1 cellular context compared by ENCODE assay signal in the genomic region with DNA sequence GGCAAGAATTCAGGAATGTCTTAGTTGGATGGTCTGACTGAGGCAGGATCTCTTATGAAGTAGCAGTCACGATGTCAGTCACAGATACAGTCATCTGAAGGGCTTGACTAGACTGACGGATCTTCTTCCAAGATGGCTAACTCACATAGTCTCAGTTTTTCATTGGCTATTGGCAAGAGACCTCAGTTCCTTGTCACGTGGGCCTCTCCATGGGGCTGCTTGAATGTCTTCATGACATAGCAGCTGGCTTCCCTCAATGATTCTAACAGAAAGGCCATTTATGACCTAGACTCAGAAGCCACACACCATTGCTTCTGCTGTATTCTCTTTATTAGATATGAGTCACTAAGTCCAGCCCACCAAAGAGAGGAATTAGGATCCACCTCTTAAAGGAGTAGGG.
TF ChIP-seq lines count a peak whose summit lies in the region.

No MANE protein-coding gene starts in this region.

TF ChIP-seq in K562, 482 proteins besides CTCF, POLR2A, EP300 and RAD21 (continued from another document and continues in another):
- TF ChIP-seq, protein P1, sequence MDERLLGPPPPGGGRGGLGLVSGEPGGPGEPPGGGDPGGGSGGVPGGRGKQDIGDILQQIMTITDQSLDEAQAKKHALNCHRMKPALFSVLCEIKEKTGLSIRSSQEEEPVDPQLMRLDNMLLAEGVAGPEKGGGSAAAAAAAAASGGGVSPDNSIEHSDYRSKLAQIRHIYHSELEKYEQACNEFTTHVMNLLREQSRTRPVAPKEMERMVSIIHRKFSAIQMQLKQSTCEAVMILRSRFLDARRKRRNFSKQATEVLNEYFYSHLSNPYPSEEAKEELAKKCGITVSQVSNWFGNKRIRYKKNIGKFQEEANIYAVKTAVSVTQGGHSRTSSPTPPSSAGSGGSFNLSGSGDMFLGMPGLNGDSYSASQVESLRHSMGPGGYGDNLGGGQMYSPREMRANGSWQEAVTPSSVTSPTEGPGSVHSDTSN (CRISPR knock-in tag; IDR thresholded peaks at IDR 0.05; ENCODE audit: low read depth) = no peak
- TF ChIP-seq, protein P1 (tag; conservative IDR thresholded peaks at IDR 0.05; ENCODE audit: low read depth) = peak; percentile 60
- TF ChIP-seq, protein P2, sequence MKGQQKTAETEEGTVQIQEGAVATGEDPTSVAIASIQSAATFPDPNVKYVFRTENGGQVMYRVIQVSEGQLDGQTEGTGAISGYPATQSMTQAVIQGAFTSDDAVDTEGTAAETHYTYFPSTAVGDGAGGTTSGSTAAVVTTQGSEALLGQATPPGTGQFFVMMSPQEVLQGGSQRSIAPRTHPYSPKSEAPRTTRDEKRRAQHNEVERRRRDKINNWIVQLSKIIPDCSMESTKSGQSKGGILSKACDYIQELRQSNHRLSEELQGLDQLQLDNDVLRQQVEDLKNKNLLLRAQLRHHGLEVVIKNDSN (CRISPR knock-in tag; IDR thresholded peaks at IDR 0.05) = peak; percentile 95
- no peak for TF ChIP-seq GABPB1 (CRISPR knock-in tag; IDR thresholded peaks at IDR 0.05)
- peak; percentile 40; the same call in 1 of the 2 replicates for TF ChIP-seq TEAD2 (tag; IDR thresholded peaks at IDR 0.05)
- TF ChIP-seq, protein P3, sequence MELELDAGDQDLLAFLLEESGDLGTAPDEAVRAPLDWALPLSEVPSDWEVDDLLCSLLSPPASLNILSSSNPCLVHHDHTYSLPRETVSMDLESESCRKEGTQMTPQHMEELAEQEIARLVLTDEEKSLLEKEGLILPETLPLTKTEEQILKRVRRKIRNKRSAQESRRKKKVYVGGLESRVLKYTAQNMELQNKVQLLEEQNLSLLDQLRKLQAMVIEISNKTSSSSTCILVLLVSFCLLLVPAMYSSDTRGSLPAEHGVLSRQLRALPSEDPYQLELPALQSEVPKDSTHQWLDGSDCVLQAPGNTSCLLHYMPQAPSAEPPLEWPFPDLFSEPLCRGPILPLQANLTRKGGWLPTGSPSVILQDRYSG (tag; conservative IDR thresholded peaks at IDR 0.05; ENCODE audit: low read depth) = no peak
- peak; percentile 54 for TF ChIP-seq L3MBTL2 (IDR thresholded peaks at IDR 0.05)
- peak; percentile 9; the same call in 1 of the 2 replicates for TF ChIP-seq STAT5A (IDR thresholded peaks at IDR 0.05; ENCODE audit: borderline replicate concordance, low read length)
- TF ChIP-seq TCF7 (IDR thresholded peaks at IDR 0.05; ENCODE audit: borderline replicate concordance) = no peak
- TF ChIP-seq, protein P4, sequence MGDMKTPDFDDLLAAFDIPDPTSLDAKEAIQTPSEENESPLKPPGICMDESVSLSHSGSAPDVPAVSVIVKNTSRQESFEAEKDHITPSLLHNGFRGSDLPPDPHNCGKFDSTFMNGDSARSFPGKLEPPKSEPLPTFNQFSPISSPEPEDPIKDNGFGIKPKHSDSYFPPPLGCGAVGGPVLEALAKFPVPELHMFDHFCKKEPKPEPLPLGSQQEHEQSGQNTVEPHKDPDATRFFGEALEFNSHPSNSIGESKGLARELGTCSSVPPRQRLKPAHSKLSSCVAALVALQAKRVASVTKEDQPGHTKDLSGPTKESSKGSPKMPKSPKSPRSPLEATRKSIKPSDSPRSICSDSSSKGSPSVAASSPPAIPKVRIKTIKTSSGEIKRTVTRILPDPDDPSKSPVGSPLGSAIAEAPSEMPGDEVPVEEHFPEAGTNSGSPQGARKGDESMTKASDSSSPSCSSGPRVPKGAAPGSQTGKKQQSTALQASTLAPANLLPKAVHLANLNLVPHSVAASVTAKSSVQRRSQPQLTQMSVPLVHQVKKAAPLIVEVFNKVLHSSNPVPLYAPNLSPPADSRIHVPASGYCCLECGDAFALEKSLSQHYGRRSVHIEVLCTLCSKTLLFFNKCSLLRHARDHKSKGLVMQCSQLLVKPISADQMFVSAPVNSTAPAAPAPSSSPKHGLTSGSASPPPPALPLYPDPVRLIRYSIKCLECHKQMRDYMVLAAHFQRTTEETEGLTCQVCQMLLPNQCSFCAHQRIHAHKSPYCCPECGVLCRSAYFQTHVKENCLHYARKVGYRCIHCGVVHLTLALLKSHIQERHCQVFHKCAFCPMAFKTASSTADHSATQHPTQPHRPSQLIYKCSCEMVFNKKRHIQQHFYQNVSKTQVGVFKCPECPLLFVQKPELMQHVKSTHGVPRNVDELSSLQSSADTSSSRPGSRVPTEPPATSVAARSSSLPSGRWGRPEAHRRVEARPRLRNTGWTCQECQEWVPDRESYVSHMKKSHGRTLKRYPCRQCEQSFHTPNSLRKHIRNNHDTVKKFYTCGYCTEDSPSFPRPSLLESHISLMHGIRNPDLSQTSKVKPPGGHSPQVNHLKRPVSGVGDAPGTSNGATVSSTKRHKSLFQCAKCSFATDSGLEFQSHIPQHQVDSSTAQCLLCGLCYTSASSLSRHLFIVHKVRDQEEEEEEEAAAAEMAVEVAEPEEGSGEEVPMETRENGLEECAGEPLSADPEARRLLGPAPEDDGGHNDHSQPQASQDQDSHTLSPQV (IDR thresholded peaks at IDR 0.05) = peak; percentile 62; the same call in 1 of the 2 replicates
- TF ChIP-seq, protein P5, sequence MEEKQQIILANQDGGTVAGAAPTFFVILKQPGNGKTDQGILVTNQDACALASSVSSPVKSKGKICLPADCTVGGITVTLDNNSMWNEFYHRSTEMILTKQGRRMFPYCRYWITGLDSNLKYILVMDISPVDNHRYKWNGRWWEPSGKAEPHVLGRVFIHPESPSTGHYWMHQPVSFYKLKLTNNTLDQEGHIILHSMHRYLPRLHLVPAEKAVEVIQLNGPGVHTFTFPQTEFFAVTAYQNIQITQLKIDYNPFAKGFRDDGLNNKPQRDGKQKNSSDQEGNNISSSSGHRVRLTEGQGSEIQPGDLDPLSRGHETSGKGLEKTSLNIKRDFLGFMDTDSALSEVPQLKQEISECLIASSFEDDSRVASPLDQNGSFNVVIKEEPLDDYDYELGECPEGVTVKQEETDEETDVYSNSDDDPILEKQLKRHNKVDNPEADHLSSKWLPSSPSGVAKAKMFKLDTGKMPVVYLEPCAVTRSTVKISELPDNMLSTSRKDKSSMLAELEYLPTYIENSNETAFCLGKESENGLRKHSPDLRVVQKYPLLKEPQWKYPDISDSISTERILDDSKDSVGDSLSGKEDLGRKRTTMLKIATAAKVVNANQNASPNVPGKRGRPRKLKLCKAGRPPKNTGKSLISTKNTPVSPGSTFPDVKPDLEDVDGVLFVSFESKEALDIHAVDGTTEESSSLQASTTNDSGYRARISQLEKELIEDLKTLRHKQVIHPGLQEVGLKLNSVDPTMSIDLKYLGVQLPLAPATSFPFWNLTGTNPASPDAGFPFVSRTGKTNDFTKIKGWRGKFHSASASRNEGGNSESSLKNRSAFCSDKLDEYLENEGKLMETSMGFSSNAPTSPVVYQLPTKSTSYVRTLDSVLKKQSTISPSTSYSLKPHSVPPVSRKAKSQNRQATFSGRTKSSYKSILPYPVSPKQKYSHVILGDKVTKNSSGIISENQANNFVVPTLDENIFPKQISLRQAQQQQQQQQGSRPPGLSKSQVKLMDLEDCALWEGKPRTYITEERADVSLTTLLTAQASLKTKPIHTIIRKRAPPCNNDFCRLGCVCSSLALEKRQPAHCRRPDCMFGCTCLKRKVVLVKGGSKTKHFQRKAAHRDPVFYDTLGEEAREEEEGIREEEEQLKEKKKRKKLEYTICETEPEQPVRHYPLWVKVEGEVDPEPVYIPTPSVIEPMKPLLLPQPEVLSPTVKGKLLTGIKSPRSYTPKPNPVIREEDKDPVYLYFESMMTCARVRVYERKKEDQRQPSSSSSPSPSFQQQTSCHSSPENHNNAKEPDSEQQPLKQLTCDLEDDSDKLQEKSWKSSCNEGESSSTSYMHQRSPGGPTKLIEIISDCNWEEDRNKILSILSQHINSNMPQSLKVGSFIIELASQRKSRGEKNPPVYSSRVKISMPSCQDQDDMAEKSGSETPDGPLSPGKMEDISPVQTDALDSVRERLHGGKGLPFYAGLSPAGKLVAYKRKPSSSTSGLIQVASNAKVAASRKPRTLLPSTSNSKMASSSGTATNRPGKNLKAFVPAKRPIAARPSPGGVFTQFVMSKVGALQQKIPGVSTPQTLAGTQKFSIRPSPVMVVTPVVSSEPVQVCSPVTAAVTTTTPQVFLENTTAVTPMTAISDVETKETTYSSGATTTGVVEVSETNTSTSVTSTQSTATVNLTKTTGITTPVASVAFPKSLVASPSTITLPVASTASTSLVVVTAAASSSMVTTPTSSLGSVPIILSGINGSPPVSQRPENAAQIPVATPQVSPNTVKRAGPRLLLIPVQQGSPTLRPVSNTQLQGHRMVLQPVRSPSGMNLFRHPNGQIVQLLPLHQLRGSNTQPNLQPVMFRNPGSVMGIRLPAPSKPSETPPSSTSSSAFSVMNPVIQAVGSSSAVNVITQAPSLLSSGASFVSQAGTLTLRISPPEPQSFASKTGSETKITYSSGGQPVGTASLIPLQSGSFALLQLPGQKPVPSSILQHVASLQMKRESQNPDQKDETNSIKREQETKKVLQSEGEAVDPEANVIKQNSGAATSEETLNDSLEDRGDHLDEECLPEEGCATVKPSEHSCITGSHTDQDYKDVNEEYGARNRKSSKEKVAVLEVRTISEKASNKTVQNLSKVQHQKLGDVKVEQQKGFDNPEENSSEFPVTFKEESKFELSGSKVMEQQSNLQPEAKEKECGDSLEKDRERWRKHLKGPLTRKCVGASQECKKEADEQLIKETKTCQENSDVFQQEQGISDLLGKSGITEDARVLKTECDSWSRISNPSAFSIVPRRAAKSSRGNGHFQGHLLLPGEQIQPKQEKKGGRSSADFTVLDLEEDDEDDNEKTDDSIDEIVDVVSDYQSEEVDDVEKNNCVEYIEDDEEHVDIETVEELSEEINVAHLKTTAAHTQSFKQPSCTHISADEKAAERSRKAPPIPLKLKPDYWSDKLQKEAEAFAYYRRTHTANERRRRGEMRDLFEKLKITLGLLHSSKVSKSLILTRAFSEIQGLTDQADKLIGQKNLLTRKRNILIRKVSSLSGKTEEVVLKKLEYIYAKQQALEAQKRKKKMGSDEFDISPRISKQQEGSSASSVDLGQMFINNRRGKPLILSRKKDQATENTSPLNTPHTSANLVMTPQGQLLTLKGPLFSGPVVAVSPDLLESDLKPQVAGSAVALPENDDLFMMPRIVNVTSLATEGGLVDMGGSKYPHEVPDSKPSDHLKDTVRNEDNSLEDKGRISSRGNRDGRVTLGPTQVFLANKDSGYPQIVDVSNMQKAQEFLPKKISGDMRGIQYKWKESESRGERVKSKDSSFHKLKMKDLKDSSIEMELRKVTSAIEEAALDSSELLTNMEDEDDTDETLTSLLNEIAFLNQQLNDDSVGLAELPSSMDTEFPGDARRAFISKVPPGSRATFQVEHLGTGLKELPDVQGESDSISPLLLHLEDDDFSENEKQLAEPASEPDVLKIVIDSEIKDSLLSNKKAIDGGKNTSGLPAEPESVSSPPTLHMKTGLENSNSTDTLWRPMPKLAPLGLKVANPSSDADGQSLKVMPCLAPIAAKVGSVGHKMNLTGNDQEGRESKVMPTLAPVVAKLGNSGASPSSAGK (IDR thresholded peaks at IDR 0.05) = 0 out of 2 replicates have a peak, but pooled peaks have one; percentile 17
- 0 out of 2 replicates have a peak, but pooled peaks have one; percentile 11 for TF ChIP-seq SOX6 (IDR thresholded peaks at IDR 0.05)
- peak; percentile 46; the same call in 1 of the 2 replicates for TF ChIP-seq BHLHE40 (IDR thresholded peaks at IDR 0.05; ENCODE audit: low read length)
- TF ChIP-seq JUND (IDR thresholded peaks at IDR 0.05; ENCODE audit: borderline replicate concordance, low read depth, low read length) = peak; percentile 44; the same call in 1 of the 2 replicates
- peak; percentile 50; the same call in 2 of the 3 replicates for TF ChIP-seq JUND (tag; IDR thresholded peaks at IDR 0.05; ENCODE audit: borderline replicate concordance, low read depth, low read length)
- TF ChIP-seq, protein P6, sequence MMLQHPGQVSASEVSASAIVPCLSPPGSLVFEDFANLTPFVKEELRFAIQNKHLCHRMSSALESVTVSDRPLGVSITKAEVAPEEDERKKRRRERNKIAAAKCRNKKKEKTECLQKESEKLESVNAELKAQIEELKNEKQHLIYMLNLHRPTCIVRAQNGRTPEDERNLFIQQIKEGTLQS (IDR thresholded peaks at IDR 0.05) = peak; percentile 60
- TF ChIP-seq, protein P6 (CRISPR knock-in tag; conservative IDR thresholded peaks at IDR 0.05) = no peak
- TF ChIP-seq, protein P7, sequence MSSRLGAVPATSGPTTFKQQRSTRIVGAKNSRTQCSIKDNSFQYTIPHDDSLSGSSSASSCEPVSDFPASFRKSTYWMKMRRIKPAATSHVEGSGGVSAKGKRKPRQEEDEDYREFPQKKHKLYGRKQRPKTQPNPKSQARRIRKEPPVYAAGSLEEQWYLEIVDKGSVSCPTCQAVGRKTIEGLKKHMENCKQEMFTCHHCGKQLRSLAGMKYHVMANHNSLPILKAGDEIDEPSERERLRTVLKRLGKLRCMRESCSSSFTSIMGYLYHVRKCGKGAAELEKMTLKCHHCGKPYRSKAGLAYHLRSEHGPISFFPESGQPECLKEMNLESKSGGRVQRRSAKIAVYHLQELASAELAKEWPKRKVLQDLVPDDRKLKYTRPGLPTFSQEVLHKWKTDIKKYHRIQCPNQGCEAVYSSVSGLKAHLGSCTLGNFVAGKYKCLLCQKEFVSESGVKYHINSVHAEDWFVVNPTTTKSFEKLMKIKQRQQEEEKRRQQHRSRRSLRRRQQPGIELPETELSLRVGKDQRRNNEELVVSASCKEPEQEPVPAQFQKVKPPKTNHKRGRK (tag; IDR thresholded peaks at IDR 0.05) = no peak
- TF ChIP-seq NEUROD1 (IDR thresholded peaks at IDR 0.05; ENCODE audit: borderline replicate concordance, low read depth, low read length, partially characterized antibody) = no peak
- no peak for TF ChIP-seq MTA2 (IDR thresholded peaks at IDR 0.05; ENCODE audit: low read depth)
- TF ChIP-seq, protein P8, sequence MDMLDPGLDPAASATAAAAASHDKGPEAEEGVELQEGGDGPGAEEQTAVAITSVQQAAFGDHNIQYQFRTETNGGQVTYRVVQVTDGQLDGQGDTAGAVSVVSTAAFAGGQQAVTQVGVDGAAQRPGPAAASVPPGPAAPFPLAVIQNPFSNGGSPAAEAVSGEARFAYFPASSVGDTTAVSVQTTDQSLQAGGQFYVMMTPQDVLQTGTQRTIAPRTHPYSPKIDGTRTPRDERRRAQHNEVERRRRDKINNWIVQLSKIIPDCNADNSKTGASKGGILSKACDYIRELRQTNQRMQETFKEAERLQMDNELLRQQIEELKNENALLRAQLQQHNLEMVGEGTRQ (CRISPR knock-in tag; IDR thresholded peaks at IDR 0.05) = peak; percentile 92
- TF ChIP-seq ILF3 (IDR thresholded peaks at IDR 0.05; ENCODE audit: borderline replicate concordance) = 0 out of 2 replicates have a peak, but pooled peaks have one; percentile 47
- TF ChIP-seq EHMT2 (IDR thresholded peaks at IDR 0.05) = peak; percentile 44; the same call in 1 of the 2 replicates
- TF ChIP-seq, protein P9, sequence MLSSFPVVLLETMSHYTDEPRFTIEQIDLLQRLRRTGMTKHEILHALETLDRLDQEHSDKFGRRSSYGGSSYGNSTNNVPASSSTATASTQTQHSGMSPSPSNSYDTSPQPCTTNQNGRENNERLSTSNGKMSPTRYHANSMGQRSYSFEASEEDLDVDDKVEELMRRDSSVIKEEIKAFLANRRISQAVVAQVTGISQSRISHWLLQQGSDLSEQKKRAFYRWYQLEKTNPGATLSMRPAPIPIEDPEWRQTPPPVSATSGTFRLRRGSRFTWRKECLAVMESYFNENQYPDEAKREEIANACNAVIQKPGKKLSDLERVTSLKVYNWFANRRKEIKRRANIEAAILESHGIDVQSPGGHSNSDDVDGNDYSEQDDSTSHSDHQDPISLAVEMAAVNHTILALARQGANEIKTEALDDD (IDR thresholded peaks at IDR 0.05) = peak; percentile 58
